In the genomic region with DNA sequence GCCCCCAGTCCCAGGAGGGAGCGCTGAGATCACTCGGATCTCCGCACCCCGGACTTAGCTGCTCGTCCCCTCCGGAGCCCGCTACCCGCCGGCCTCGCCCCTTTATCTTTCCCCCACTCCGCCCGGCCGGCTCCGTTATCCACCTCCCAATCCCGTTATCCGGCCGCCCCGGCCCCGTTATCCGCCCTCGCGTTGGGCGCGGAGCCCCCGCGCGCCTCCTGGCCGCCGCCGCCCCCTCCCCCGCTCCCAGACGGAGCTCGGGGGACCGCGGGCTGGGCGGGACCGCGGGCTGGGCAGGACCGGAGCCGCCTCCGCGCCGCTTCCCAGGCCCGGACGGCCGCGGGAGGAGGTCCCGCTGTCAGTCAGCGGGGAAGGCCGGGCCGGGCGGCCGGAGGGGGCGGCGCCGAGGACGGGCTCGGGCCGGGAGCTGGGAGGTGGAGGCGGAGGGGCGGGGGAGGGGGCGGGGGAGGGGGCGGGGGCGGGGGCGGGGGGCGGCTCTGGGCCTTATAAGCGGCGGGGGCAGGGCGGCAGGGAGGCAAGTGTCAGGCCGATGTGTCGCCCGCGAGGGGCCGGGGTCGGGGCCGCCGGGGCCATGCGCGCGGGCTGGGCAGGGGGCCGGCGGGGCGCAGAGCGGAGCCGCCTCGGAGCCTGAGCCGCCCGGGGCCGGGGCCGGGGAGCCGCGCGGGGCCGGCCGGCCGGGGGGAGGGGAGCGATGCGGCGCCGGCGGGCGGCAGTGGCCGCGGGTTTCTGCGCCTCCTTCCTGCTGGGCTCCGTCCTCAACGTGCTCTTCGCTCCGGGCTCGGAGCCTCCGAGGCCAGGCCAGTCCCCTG, we compare ENCODE assay signal across 8 cellular contexts. TPM values are rescaled to one million over a fixed set of nuclear protein-coding genes. Genes with fewer than 3 reads are reported as not detected.
DNase-seq lines count a peak whose midpoint lies in the region; ATAC-seq, FAIRE-seq and TF ChIP-seq lines count a peak whose summit lies in the region.

A gene with protein sequence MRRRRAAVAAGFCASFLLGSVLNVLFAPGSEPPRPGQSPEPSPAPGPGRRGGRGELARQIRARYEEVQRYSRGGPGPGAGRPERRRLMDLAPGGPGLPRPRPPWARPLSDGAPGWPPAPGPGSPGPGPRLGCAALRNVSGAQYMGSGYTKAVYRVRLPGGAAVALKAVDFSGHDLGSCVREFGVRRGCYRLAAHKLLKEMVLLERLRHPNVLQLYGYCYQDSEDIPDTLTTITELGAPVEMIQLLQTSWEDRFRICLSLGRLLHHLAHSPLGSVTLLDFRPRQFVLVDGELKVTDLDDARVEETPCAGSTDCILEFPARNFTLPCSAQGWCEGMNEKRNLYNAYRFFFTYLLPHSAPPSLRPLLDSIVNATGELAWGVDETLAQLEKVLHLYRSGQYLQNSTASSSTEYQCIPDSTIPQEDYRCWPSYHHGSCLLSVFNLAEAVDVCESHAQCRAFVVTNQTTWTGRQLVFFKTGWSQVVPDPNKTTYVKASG (plus strand): TSS at position 534 of the 830 bp plus-strand sequence. CDS start 179 bp downstream, at position 713.

- no peaks in the 10 kb centered on the region for H3K9me3 ChIP-seq in PC-3 (ENCODE audit: low read length)
- no peaks in the 10 kb centered on the region for H3K9me3 ChIP-seq in K562 (replicated peaks; ENCODE audit: control insufficient read depth, insufficient read depth, low read depth, low read length)

- peaks cover 57% of the 10 kb centered on the region for H3K4me1 Mint-ChIP-seq in progenitor cell of endocrine pancreas (ENCODE audit: low read depth)

- H3K36me3 ChIP-seq in PC-3 (ENCODE audit: low read depth, low read length) = no peaks in the 10 kb centered on the region
- H3K36me3 ChIP-seq in K562 (ENCODE audit: control insufficient read depth, insufficient read depth, low read length) = no peaks in the 10 kb centered on the region

- H3K27ac Mint-ChIP-seq in progenitor cell of endocrine pancreas = peak within 1 kb of the TSS; percentile 98

- H4K20me1 ChIP-seq in PC-3 (ENCODE audit: low read length) (no peaks in the 10 kb centered on the region), K562 (replicated peaks; ENCODE audit: control insufficient read depth, insufficient read depth, low read length) (no peaks in the 10 kb centered on the region)

- POLR2A ChIA-PET in PC-3 (lab: Charles Lee; ENCODE audit: unreplicated experiment) = no interaction called here
- POLR2A ChIA-PET in K562 (lab: Yijun Ruan, JAX) = interaction anchor here (1.0 to 1.6 kb wide), 3 partner anchors 7 to 45 kb away, joined by 3 to 4 read pairs (median 3); no protein-coding TSS in a partner anchor

- H3F3A ChIP-seq in PC-3 (ENCODE audit: low read length, unreplicated experiment) = no peaks in the 10 kb centered on the region

- no peak for TF ChIP-seq RAD21 in K562 (CRISPR knock-in tag; conservative IDR thresholded peaks at IDR 0.05 in 1 of 2, IDR thresholded peaks at IDR 0.05 in 1 of 2)

- H3K4me3 Mint-ChIP-seq in progenitor cell of endocrine pancreas (ENCODE audit: low read depth) = peak within 1 kb of the TSS; percentile 93

- peak; percentile 73 for ATAC-seq in HG02798 (IDR thresholded peaks at IDR 0.05; ENCODE audit: poor library complexity, unreplicated experiment)
- ATAC-seq in PC-3 = peak; percentile 75
- ATAC-seq in K562 = peak; percentile 91
- no peak for ATAC-seq in HG03280 (IDR thresholded peaks at IDR 0.05; ENCODE audit: unreplicated experiment)

- FAIRE-seq in K562 (lab: Jason Lieb, UNC) = no peak

- no peaks in the 10 kb centered on the region for H3K9me3 Mint-ChIP-seq in progenitor cell of endocrine pancreas (ENCODE audit: low read depth)

- H2AFZ ChIP-seq in PC-3 (ENCODE audit: low read length) = peak within 1 kb of the TSS; percentile 68; the same call in 1 of the 2 replicates
- peak within 1 kb of the TSS; percentile 80 for H2AFZ ChIP-seq in K562 (ENCODE audit: low read depth, low read length)

- TF ChIP-seq CTCF in PC-3 (conservative IDR thresholded peaks at IDR 0.05; ENCODE audit: low read depth, low read length) = no peak
- TF ChIP-seq CTCF in K562 (IDR thresholded peaks at IDR 0.05 in 2 of 3, conservative IDR thresholded peaks at IDR 0.05 in 1 of 3; ENCODE audit: insufficient read depth in 2 of 3, low read depth in 1 of 3, low read length in 3 of 3) = no peak
- no peak for TF ChIP-seq CTCF in progenitor cell of endocrine pancreas (IDR thresholded peaks at IDR 0.05; ENCODE audit: unreplicated experiment)

- intact Hi-C loops in PC-3 (cut with micrococcal nuclease) = no loop called here
- intact Hi-C loops in K562 (cut with micrococcal nuclease) = no loop called here

- H3K4me3 ChIP-seq in PC-3 (ENCODE audit: low read length) (peak within 1 kb of the TSS; percentile 62), K562 (peak within 1 kb of the TSS; percentile 42)

- TF ChIP-seq POLR2A in K562 (conservative IDR thresholded peaks at IDR 0.05) = no peak

- H3K9me2 ChIP-seq in PC-3 (replicated peaks; ENCODE audit: low read length) = no peaks in the 10 kb centered on the region

- DNase-seq in activated CD8-positive, alpha-beta memory T cell treated with anti-CD3 and anti-CD28 coated beads, Interleukin-2, amount 50 U/mL, for 4 hours = peak; percentile 24
- DNase-seq in activated CD8-positive, alpha-beta memory T cell treated with anti-CD3 and anti-CD28 coated beads, Interleukin-2, amount 50 U/mL, for 48 hours = no peak
- DNase-seq in PC-3 (peak; percentile 65), K562 (ENCODE audit: extremely low read depth in 1 of 4, low spot score in 3 of 4) (peak; percentile 77 to 96 (median 92)), hippocampal formation (lab: John Stamatoyannopoulos, UW) (peak; percentile 74 to 83), progenitor cell of endocrine pancreas (ENCODE audit: low spot score, unreplicated experiment) (peak; percentile 73)

- peaks cover 6% of the 10 kb centered on the region; the same call in 1 of the 2 replicates for H3K4me1 ChIP-seq in PC-3 (ENCODE audit: insufficient read depth, low read length)
- peaks cover 14 to 18% of the 10 kb centered on the region in 2 experiments; a peak in 4 of 5 replicates for H3K4me1 ChIP-seq in K562 (replicated peaks in 1 of 2; ENCODE audit: control insufficient read depth in 2 of 2, insufficient read depth in 2 of 2, low read length in 2 of 2)

- no peak within 1 kb of the TSS for H3K27ac ChIP-seq in PC-3 (ENCODE audit: low read length)
- no peak within 1 kb of the TSS for H3K27ac ChIP-seq in K562 (ENCODE audit: extremely low read depth, low read depth, low read length)

- no peak for TF ChIP-seq EP300 in K562 (IDR thresholded peaks at IDR 0.05; ENCODE audit: low read length)

- H3K27me3 ChIP-seq in PC-3 (ENCODE audit: low read length) (peaks cover 29% of the 10 kb centered on the region), K562 (ENCODE audit: control insufficient read depth in 2 of 2, insufficient read depth in 2 of 2, low read length in 2 of 2) (peaks cover 11 to 50% of the 10 kb centered on the region in 2 experiments; a peak in 4 of 5 replicates)

- H3K9ac ChIP-seq in PC-3 (ENCODE audit: low read length) (no peak within 1 kb of the TSS), K562 (ENCODE audit: insufficient read depth in 1 of 2, low read depth in 2 of 2, low read length in 2 of 2) (peak within 1 kb of the TSS in 1 of 2 experiments; percentile 81; a peak in 3 of 4 replicates)

- peak within 1 kb of the TSS; percentile 81 for H3K4me2 ChIP-seq in PC-3 (ENCODE audit: low read length)
- H3K4me2 ChIP-seq in K562 (ENCODE audit: insufficient read depth, low read length) = peak within 1 kb of the TSS; percentile 55

- no peaks in the 10 kb centered on the region for H3K79me2 ChIP-seq in PC-3 (ENCODE audit: low read length)
- no peaks in the 10 kb centered on the region for H3K79me2 ChIP-seq in K562 (ENCODE audit: control insufficient read depth, insufficient read depth, low read length)

- H3K9me1 ChIP-seq in K562 (ENCODE audit: control insufficient read depth, insufficient read depth, low read length) = no peaks in the 10 kb centered on the region

- H3K36me3 Mint-ChIP-seq in progenitor cell of endocrine pancreas (ENCODE audit: insufficient read depth) = peaks cover 11% of the 10 kb centered on the region

- 4% methylated on average over 19 of the region's 111 CpGs for WGBS in K562 (ENCODE audit: insufficient coverage, low coverage, missing lambda C conversion rate)

- H3K27me3 Mint-ChIP-seq in progenitor cell of endocrine pancreas = peaks cover 8% of the 10 kb centered on the region

- CTCF ChIA-PET in PC-3 (lab: Charles Lee) (no interaction called here), K562 (lab: Yijun Ruan, JAX; ENCODE audit: low intra/inter-chr PET ratio) (interaction anchor here (0.6 to 0.7 kb wide), 2 partner anchors 11 to 66 kb away, joined by 3 read pairs; no protein-coding TSS in a partner anchor)

- in situ Hi-C loops in K562 (cut with MboI) = no loop called here

- BruUV-seq in PC-3 (replicated peaks; lab: Mats Ljungman, UMichigan) (no TSS peak), K562 (replicated peaks; lab: Mats Ljungman, UMichigan) (no TSS peak)

TF ChIP-seq in K562, 482 proteins besides CTCF, POLR2A, EP300 and RAD21 (continues in another document):
- TF ChIP-seq HMGN3 (IDR thresholded peaks at IDR 0.05; ENCODE audit: borderline replicate concordance, extremely low read depth, insufficient read length, low read depth, low read length) (peak; percentile 56), GATAD2B (IDR thresholded peaks at IDR 0.05; ENCODE audit: borderline replicate concordance) (0 out of 2 replicates have a peak, but pooled peaks have one; percentile 34)

RNA-seq across cellular contexts. Expression of the gene that starts here (rescaled TPM):
- total RNA-seq in PC-3 (2014; rRNA removed) = 1.9 and 2.1 TPM in 2 replicates
- 11.0 and 54.2 TPM in 2 replicates for total RNA-seq in K562 (2011; cell fraction: chromatin; rRNA removed; ENCODE audit: low replicate concordance)
- 31.8 and 42.2 TPM in 2 replicates for total RNA-seq in K562 (2011; cell fraction: nucleolus; rRNA removed)
- total RNA-seq in K562 (2011; cell fraction: nucleoplasm; rRNA removed) = 16.4 and 24.4 TPM in 2 replicates
- 0.91 and 1.2 TPM in 2 replicates for total RNA-seq in K562 (2014; rRNA removed)
- total RNA-seq in K562 (2014; rRNA removed; fragmentation: Illumina TruSeq; extraction: Trizol) = 0.73 and 1.2 TPM in 2 replicates
- total RNA-seq in K562 (2015; rRNA removed; fragmentation: Illumina TruSeq; extraction: Trizol) = 0.62 and 0.64 TPM in 2 replicates
- 1.3 and 1.5 TPM in 2 replicates for total RNA-seq in K562 (2021)
- 14.8 and 23.1 TPM in 2 replicates for polyA plus RNA-seq in K562 (2011; rRNA removed)
- polyA plus RNA-seq in K562 (2011; cell fraction: cytosol; rRNA removed) = 12.7 and 15.7 TPM in 2 replicates
- 99.6 and 103 TPM in 2 replicates for polyA plus RNA-seq in K562 (2011; cell fraction: nucleus; rRNA removed)
- 1.6 TPM in 2 replicates for polyA plus RNA-seq in K562 (2012)
- 1.3 and 1.9 TPM in 2 replicates for polyA plus RNA-seq in K562 (2014; fragmentation: Illumina TruSeq; extraction: Trizol)
- polyA plus RNA-seq in K562 (2014; fragmentation: Nextera tagmentation; extraction: Ambion mirVana) = not detected
- polyA plus RNA-seq in K562 (2014; rRNA removed) = 1.8 and 2.2 TPM in 2 replicates
- polyA minus RNA-seq in K562 (2011; rRNA and poly(A)+ RNA removed) = 12.6 and 13.2 TPM in 2 replicates
- 4.0 and 7.6 TPM in 2 replicates for polyA minus RNA-seq in K562 (2011; cell fraction: cytosol; rRNA and poly(A)+ RNA removed)
- polyA minus RNA-seq in K562 (2011; cell fraction: nucleus; rRNA and poly(A)+ RNA removed) = 12.7 and 16.7 TPM in 2 replicates
- 334 and 335 TPM in 2 replicates for total RNA-seq in progenitor cell of endocrine pancreas
